8 cellular contexts compared by ENCODE assay signal in genomic region chr17:19533718-19534561, GRCh38. TPM values are rescaled to one million over a fixed set of nuclear protein-coding genes. Genes with fewer than 3 reads are reported as not detected.
DNase-seq lines count a peak whose midpoint lies in the region; ATAC-seq, FAIRE-seq and TF ChIP-seq lines count a peak whose summit lies in the region.

A gene with protein sequence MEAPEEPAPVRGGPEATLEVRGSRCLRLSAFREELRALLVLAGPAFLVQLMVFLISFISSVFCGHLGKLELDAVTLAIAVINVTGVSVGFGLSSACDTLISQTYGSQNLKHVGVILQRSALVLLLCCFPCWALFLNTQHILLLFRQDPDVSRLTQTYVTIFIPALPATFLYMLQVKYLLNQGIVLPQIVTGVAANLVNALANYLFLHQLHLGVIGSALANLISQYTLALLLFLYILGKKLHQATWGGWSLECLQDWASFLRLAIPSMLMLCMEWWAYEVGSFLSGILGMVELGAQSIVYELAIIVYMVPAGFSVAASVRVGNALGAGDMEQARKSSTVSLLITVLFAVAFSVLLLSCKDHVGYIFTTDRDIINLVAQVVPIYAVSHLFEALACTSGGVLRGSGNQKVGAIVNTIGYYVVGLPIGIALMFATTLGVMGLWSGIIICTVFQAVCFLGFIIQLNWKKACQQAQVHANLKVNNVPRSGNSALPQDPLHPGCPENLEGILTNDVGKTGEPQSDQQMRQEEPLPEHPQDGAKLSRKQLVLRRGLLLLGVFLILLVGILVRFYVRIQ (plus strand): TSS chr17:19533854. CDS start chr17:19533940, 86 bp downstream.

- ATAC-seq in left lobe of liver (peak; percentile 85), GM21723 (IDR thresholded peaks at IDR 0.05; ENCODE audit: unreplicated experiment) (no peak), HG03135 (IDR thresholded peaks at IDR 0.05; ENCODE audit: unreplicated experiment) (no peak)
- peak; percentile 56 for ATAC-seq in stimulated activated naive CD8-positive, alpha-beta T cell treated with anti-CD3 and anti-CD28 coated beads, Interleukin-15, Interleukin-2, amounts not matched to agents 100 U/mL and 50 U/mL, for 24 hours

- peaks cover 2% of the 10 kb centered on the region for H3K27me3 ChIP-seq in bronchial epithelial cell (ENCODE audit: control insufficient read depth, insufficient read depth, low read length)

- no peak for FAIRE-seq in bronchial epithelial cell (lab: Jason Lieb, UNC)

- TF ChIP-seq CTCF in bronchial epithelial cell (IDR thresholded peaks at IDR 0.05; ENCODE audit: insufficient read depth, low read length, severe bottlenecking) = no peak

- H3K36me3 ChIP-seq in bronchial epithelial cell (ENCODE audit: control insufficient read depth, insufficient read depth, low read length) = no peaks in the 10 kb centered on the region

- DNase-seq in DMS53 treated with DMSO at 0.1 percent for 48 hours (lab: John Stamatoyannopoulos, UW; ENCODE audit: unreplicated experiment) (peak; percentile 5), NCI-H226 (peak; percentile 51), bronchial epithelial cell (ENCODE audit: low read depth) (peak; percentile 8), left lobe of liver (ENCODE audit: low spot score) (peak; percentile 83), A172 (ENCODE audit: low spot score) (no peak)
- DNase-seq in stimulated activated naive CD8-positive, alpha-beta T cell treated with anti-CD3 and anti-CD28 coated beads, Interleukin-15, Interleukin-2, amounts not matched to agents 100 U/mL and 50 U/mL, for 24 hours = peak; percentile 23

- peak within 1 kb of the TSS; percentile 49 for H3K4me3 ChIP-seq in bronchial epithelial cell (ENCODE audit: low read depth, low read length)

RNA-seq across cellular contexts. Expression of the gene that starts here (rescaled TPM):
- total RNA-seq in bronchial epithelial cell (1.3 and 1.6 TPM in 2 replicates), left lobe of liver (101 TPM)
- 4.3 and 7.3 TPM in 2 replicates for total RNA-seq in A172 (2014; rRNA removed; shearing (Covaris generic))

Comparison
In these comparisons a context has a peak if more than half of its experiments do, and no peak if none do; other contexts are left out.
1. RNA of the gene that starts here (total RNA-seq): 101 TPM in left lobe of liver (single experiment); 4.3 to 7.3 TPM in A172 and 1.3 to 1.6 TPM in bronchial epithelial cell; every median in the first group is over 10 times any median in the second.
2. ATAC-seq: peak in left lobe of liver (single experiment) and stimulated activated naive CD8-positive, alpha-beta T cell treated with anti-CD3 and anti-CD28 coated beads, Interleukin-15, Interleukin-2, amounts not matched to agents 100 U/mL and 50 U/mL, for 24 hours (single experiment); none in GM21723 (single experiment) and HG03135 (single experiment).